ENCODE assay signal across 25 cellular contexts in the genomic region with DNA sequence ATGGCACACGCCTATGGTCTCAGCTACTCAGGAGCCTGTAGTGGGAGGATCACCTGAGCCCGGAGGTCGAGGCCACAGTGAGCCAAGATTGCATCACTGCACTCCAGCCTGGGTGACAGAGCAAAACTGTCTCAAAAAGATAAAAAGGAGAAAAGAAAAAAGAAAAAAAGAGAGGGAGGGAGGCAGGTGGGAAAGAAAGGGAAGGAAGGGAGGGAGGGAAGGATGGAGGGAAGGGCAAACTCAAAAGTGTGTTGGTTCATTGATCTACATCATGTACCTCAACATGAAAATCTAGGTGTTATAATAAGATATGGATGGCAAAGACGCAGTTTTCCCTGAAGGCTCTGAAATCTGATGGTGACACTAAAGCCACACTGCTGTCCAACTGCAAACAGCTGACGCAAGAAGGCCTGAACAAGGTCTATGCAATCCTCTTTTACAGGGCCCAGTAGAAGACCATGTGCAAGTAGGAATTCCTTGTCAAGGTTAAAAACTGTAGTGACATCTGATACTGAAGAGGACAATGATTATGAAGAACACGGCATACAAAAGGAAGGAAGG.
"Had no signal": no experiment of that assay in that cellular context is flagged by ENCODE, and none has a peak within 500 bp of the region (broad histone marks: within the 10 kb centered on the region; RNA-seq: fewer than 3 reads in every experiment).

No MANE protein-coding gene starts in this region.

- H3K4me1 ChIP-seq: left lung, prostate gland, right atrium auricular region, transverse colon, uterus had no signal

- H3K27ac Mint-ChIP-seq: activated naive CD4-positive, alpha-beta T cell treated with anti-CD3 and anti-CD28 coated beads, Interleukin-2, amount 50 U/mL, for 24 hours; T-helper 17 cell had no signal

- FAIRE-seq: kidney had no signal

- DNase-seq: activated CD4-positive, alpha-beta T cell treated with anti-CD3 and anti-CD28 coated beads for 1 hour; activated CD8-positive, alpha-beta memory T cell treated with anti-CD3 and anti-CD28 coated beads for 24 hours; activated CD8-positive, alpha-beta memory T cell treated with anti-CD3 and anti-CD28 coated beads, Interleukin-2, amount 50 U/mL, for 48 hours; activated effector memory CD4-positive, alpha-beta T cell treated with anti-CD3 and anti-CD28 coated beads, Interleukin-2, amount 50 U/mL, for 16 hours; activated T-cell treated with anti-CD3 and anti-CD28 coated beads, Interleukin-2, amount 50 U/mL, for 48 hours; dorsolateral prefrontal cortex; erythroblast; foreskin melanocyte; glutamatergic neuron; hypothalamus; kidney; left lung; mesenchymal stem cell; naive thymus-derived CD8-positive, alpha-beta T cell; stimulated activated naive CD8-positive, alpha-beta T cell treated with anti-CD3 and anti-CD28 coated beads, Interleukin-15, Interleukin-2, amounts not matched to agents 100 U/mL and 50 U/mL, for 24 hours; substantia nigra; T-helper 17 cell; transverse colon; uterus had no signal

- H3K4me1 Mint-ChIP-seq: activated naive CD4-positive, alpha-beta T cell treated with anti-CD3 and anti-CD28 coated beads, Interleukin-2, amount 50 U/mL, for 24 hours; naive thymus-derived CD8-positive, alpha-beta T cell had no signal

- H3K36me3 ChIP-seq: cardiac muscle cell, right atrium auricular region, uterus had no signal

- H3K4me3 ChIP-seq: adrenal gland, cardiac muscle cell, dorsolateral prefrontal cortex, left lung, prostate gland, right atrium auricular region, transverse colon, uterus had no signal

- H3K27me3 ChIP-seq: adrenal gland, cardiac muscle cell, dorsolateral prefrontal cortex, left lung, right atrium auricular region, transverse colon, uterus had no signal

- H3K9me3 Mint-ChIP-seq: activated naive CD4-positive, alpha-beta T cell treated with anti-CD3 and anti-CD28 coated beads, Interleukin-2, amount 50 U/mL, for 24 hours had no signal

- H3K4me3 Mint-ChIP-seq: activated naive CD4-positive, alpha-beta T cell treated with anti-CD3 and anti-CD28 coated beads, Interleukin-2, amount 50 U/mL, for 24 hours; naive thymus-derived CD8-positive, alpha-beta T cell; T-helper 17 cell had no signal

- H3K27ac ChIP-seq: adrenal gland, cardiac muscle cell, dorsolateral prefrontal cortex, left lung, prostate gland, right atrium auricular region, transverse colon, uterus, VCaP had no signal

- H3K27me3 Mint-ChIP-seq: activated naive CD4-positive, alpha-beta T cell treated with anti-CD3 and anti-CD28 coated beads, Interleukin-2, amount 50 U/mL, for 24 hours; naive thymus-derived CD8-positive, alpha-beta T cell; T-helper 17 cell had no signal

- H3K9me3 ChIP-seq: adrenal gland, left lung, prostate gland, right atrium auricular region, transverse colon, uterus had no signal

- ATAC-seq: left lung; naive thymus-derived CD8-positive, alpha-beta T cell; stimulated activated naive CD8-positive, alpha-beta T cell treated with anti-CD3 and anti-CD28 coated beads, Interleukin-15, Interleukin-2, amounts not matched to agents 100 U/mL and 50 U/mL, for 24 hours; T-helper 17 cell had no signal
